ENCODE assay signal across 19 cellular contexts in genomic region chr5:109316631-109317030, GRCh38.
A peak's percentile ranks its signal among the peaks of the same experiment; 100 is the strongest.
DNase-seq lines count a peak whose midpoint lies in the region; FAIRE-seq and TF ChIP-seq lines count a peak whose summit lies in the region.
"Had no signal": no experiment of that assay in that cellular context is flagged by ENCODE, and none has a peak within 500 bp of the region (broad histone marks: within the 10 kb centered on the region; RNA-seq: fewer than 3 reads in every experiment).

No MANE protein-coding gene starts in this region.

- H3K23ac ChIP-seq in mesenchymal stem cell (ENCODE audit: low read length in 2 of 2) = no peak overlapping the region

- H2AK5ac ChIP-seq in mesenchymal stem cell (ENCODE audit: low read length, severe bottlenecking) = no peak overlapping the region

- FAIRE-seq in bronchial epithelial cell (lab: Jason Lieb, UNC) = peak; percentile 77

- no peak for TF ChIP-seq POLR2A in adrenal gland (IDR thresholded peaks at IDR 0.05)

- intact Hi-C loops in Calu3 (cut with micrococcal nuclease; ENCODE audit: unreplicated experiment) = loop anchor here (10.0 kb wide), 1 partner anchor 662 kb away; no protein-coding TSS in a partner anchor
- intact Hi-C loops in adrenal gland (cut with DNase I) = no loop called here
- intact Hi-C loops in CD4-positive, alpha-beta memory T cell (cut with micrococcal nuclease) = no loop called here

- no peak overlapping the region for H4K91ac ChIP-seq in mesenchymal stem cell (ENCODE audit: low read length)

- H3K79me1 ChIP-seq in mesenchymal stem cell (replicated peaks; ENCODE audit: low read length, poor library complexity, severe bottlenecking) = no peaks in the 10 kb centered on the region

- H4K8ac ChIP-seq in mesenchymal stem cell (ENCODE audit: low read length) = no peak overlapping the region

- TF ChIP-seq CTCF in Calu3 (IDR thresholded peaks at IDR 0.05; ENCODE audit: unreplicated experiment) (no peak), bronchial epithelial cell (IDR thresholded peaks at IDR 0.05; ENCODE audit: insufficient read depth, low read length, severe bottlenecking) (no peak), adrenal gland (IDR thresholded peaks at IDR 0.05) (no peak)

- H3K9ac ChIP-seq in mesenchymal stem cell (ENCODE audit: low read length) = no peak overlapping the region

- H3K36me3 ChIP-seq in bronchial epithelial cell (ENCODE audit: control insufficient read depth, insufficient read depth, low read length) (no peaks in the 10 kb centered on the region), mesenchymal stem cell (ENCODE audit: control insufficient read depth in 1 of 2, insufficient read depth in 2 of 2, low read depth in 1 of 2, low read length in 2 of 2) (no peaks in the 10 kb centered on the region), adrenal gland (replicated peaks in 1 of 2) (no peaks in the 10 kb centered on the region)
- H3K36me3 ChIP-seq in CD4-positive, alpha-beta memory T cell (ENCODE audit: insufficient read depth, low read length) = no peaks in the 10 kb centered on the region
- H3K36me3 ChIP-seq: sigmoid colon, tibial nerve, WERI-Rb-1 had no signal

- H3K14ac ChIP-seq in mesenchymal stem cell (ENCODE audit: low read length in 2 of 2) = no peak overlapping the region

- H3K4me2 ChIP-seq in mesenchymal stem cell (ENCODE audit: low read length, poor library complexity, severe bottlenecking) = no peak overlapping the region

- no peak overlapping the region for H3K4me3 Mint-ChIP-seq in Calu3 (ENCODE audit: low read depth, unreplicated experiment)
- H3K4me3 Mint-ChIP-seq in CD4-positive, alpha-beta memory T cell = no peak overlapping the region
- H3K4me3 Mint-ChIP-seq: IgD-negative memory B cell had no signal

- H3K27ac ChIP-seq in mesenchymal stem cell (ENCODE audit: low read length, poor library complexity, severe bottlenecking) (no peak overlapping the region), adrenal gland (no peak overlapping the region)
- H3K27ac ChIP-seq in CD4-positive, alpha-beta memory T cell (ENCODE audit: low read depth, low read length) = no peak overlapping the region
- H3K27ac ChIP-seq: sigmoid colon, tibial nerve, WERI-Rb-1 had no signal

- 98% methylated on average over 4 of the region's 4 CpGs for WGBS in mesenchymal stem cell
- 86 to 94% (median 87%) methylated on average over 4 of the region's 4 CpGs for WGBS in adrenal gland, 4 donors

- H3K4me3 ChIP-seq in bronchial epithelial cell (ENCODE audit: low read depth, low read length) (no peak overlapping the region), mesenchymal stem cell (ENCODE audit: insufficient read depth in 1 of 2, low read depth in 1 of 2, low read length in 2 of 2) (no peak overlapping the region), adrenal gland (no peak overlapping the region)
- no peak overlapping the region for H3K4me3 ChIP-seq in CD4-positive, alpha-beta memory T cell (ENCODE audit: low read length in 2 of 2)
- H3K4me3 ChIP-seq: sigmoid colon, tibial nerve had no signal

- no peak for DNase-seq in Calu3
- peak; percentile 4 for DNase-seq in LoVo (ENCODE audit: low spot score)
- peak; percentile 80 for DNase-seq in bronchial epithelial cell (ENCODE audit: low read depth)
- no peak for DNase-seq in mesenchymal stem cell
- no peak for DNase-seq in T1000 (lab: John Stamatoyannopoulos, UW)
- DNase-seq in NCI-H774 (lab: John Stamatoyannopoulos, UW) = no peak
- no peak for DNase-seq in adrenal gland
- DNase-seq in CD4-positive, alpha-beta memory T cell = no peak
- DNase-seq: aorta; Caco-2; foreskin melanocyte; NCI-H345; nucleus accumbens; sigmoid colon; stimulated activated CD4-positive, alpha-beta T cell treated with anti-CD3 and anti-CD28 coated beads, Interleukin-4, amount 100 ng/mL, for 4 hours; WERI-Rb-1 had no signal

- no peaks in the 10 kb centered on the region for H3K27me3 ChIP-seq in bronchial epithelial cell (ENCODE audit: control insufficient read depth, insufficient read depth, low read length)
- no peaks in the 10 kb centered on the region for H3K27me3 ChIP-seq in mesenchymal stem cell (ENCODE audit: control insufficient read depth in 1 of 2, insufficient read depth in 1 of 2, low read length in 2 of 2)
- no peaks in the 10 kb centered on the region for H3K27me3 ChIP-seq in adrenal gland
- no peaks in the 10 kb centered on the region for H3K27me3 ChIP-seq in CD4-positive, alpha-beta memory T cell (ENCODE audit: insufficient read depth, low read length)
- H3K27me3 ChIP-seq: sigmoid colon, tibial nerve had no signal

- CTCF ChIA-PET in Calu3 (lab: Charles Lee) = no interaction called here
- CTCF ChIA-PET in CD4-positive, alpha-beta memory T cell (lab: Charles Lee; ENCODE audit: partially characterized antibody) = interaction anchor here (1.4 kb wide), 1 partner anchor 9 kb away, joined by 3 read pairs; no protein-coding TSS in a partner anchor

- H2BK120ac ChIP-seq in mesenchymal stem cell (ENCODE audit: low read depth, low read length) = no peak overlapping the region

- H2BK5ac ChIP-seq in mesenchymal stem cell (ENCODE audit: low read depth, low read length, poor library complexity, severe bottlenecking) = no peak overlapping the region

- peaks cover 27% of the 10 kb centered on the region for H3K4me1 Mint-ChIP-seq in Calu3 (ENCODE audit: low read depth, unreplicated experiment)
- no peaks in the 10 kb centered on the region for H3K4me1 Mint-ChIP-seq in CD4-positive, alpha-beta memory T cell
- H3K4me1 Mint-ChIP-seq: IgD-negative memory B cell had no signal

- no peaks in the 10 kb centered on the region for H3K27me3 Mint-ChIP-seq in Calu3 (ENCODE audit: unreplicated experiment)
- no peaks in the 10 kb centered on the region for H3K27me3 Mint-ChIP-seq in CD4-positive, alpha-beta memory T cell
- H3K27me3 Mint-ChIP-seq: IgD-negative memory B cell had no signal

- H3K9me3 Mint-ChIP-seq in Calu3 (ENCODE audit: low read depth, unreplicated experiment) = no peaks in the 10 kb centered on the region
- no peaks in the 10 kb centered on the region for H3K9me3 Mint-ChIP-seq in CD4-positive, alpha-beta memory T cell
- H3K9me3 Mint-ChIP-seq: activated T-helper 2 cell treated with anti-CD3 and anti-CD28 coated beads, Interferon-gamma antibody, Interleukin-2, Interleukin-4, amounts not matched to agents 10 μg/mL and 5 μg/mL and 100 μg/mL, durations not matched to agents 14 hours and 24 hours and 36 hours; IgD-negative memory B cell had no signal

- no TSS peak for BruUV-seq in Calu3 (replicated peaks; lab: Mats Ljungman, UMichigan)

- POLR2A ChIA-PET in CD4-positive, alpha-beta memory T cell (lab: Charles Lee; ENCODE audit: partially characterized antibody) = no interaction called here

- H3K9me3 ChIP-seq in mesenchymal stem cell (ENCODE audit: control insufficient read depth, low read length) = no peaks in the 10 kb centered on the region
- no peaks in the 10 kb centered on the region for H3K9me3 ChIP-seq in adrenal gland (replicated peaks in 1 of 3)
- no peaks in the 10 kb centered on the region for H3K9me3 ChIP-seq in CD4-positive, alpha-beta memory T cell (ENCODE audit: control insufficient read depth in 1 of 2, low read length in 2 of 2)
- H3K9me3 ChIP-seq: Caco-2, sigmoid colon, tibial nerve had no signal

- peak overlapping the region; percentile 25 for H3K27ac Mint-ChIP-seq in Calu3 (ENCODE audit: unreplicated experiment)
- no peak overlapping the region for H3K27ac Mint-ChIP-seq in CD4-positive, alpha-beta memory T cell
- H3K27ac Mint-ChIP-seq: activated T-helper 2 cell treated with anti-CD3 and anti-CD28 coated beads, Interferon-gamma antibody, Interleukin-2, Interleukin-4, amounts not matched to agents 10 μg/mL and 5 μg/mL and 100 μg/mL, durations not matched to agents 14 hours and 24 hours and 36 hours; IgD-negative memory B cell had no signal

- H2BK15ac ChIP-seq in mesenchymal stem cell (ENCODE audit: low read depth, poor library complexity, severe bottlenecking) = peak overlapping the region; percentile 38

- H3K4me1 ChIP-seq in mesenchymal stem cell (ENCODE audit: control insufficient read depth, insufficient read depth, low read depth, low read length) = no peaks in the 10 kb centered on the region
- no peaks in the 10 kb centered on the region for H3K4me1 ChIP-seq in adrenal gland (replicated peaks in 1 of 2)
- H3K4me1 ChIP-seq in CD4-positive, alpha-beta memory T cell (ENCODE audit: insufficient read depth, low read length) = no peaks in the 10 kb centered on the region
- H3K4me1 ChIP-seq: sigmoid colon, tibial nerve had no signal

- no peak overlapping the region for H3K18ac ChIP-seq in mesenchymal stem cell (ENCODE audit: low read depth in 1 of 2, low read length in 2 of 2)

- H2AFZ ChIP-seq in mesenchymal stem cell (ENCODE audit: low read depth, low read length) = no peak overlapping the region

- H3K4ac ChIP-seq in mesenchymal stem cell (ENCODE audit: low read depth in 1 of 2, low read length in 2 of 2) = no peak overlapping the region

- H3K36me3 Mint-ChIP-seq in Calu3 (ENCODE audit: insufficient read depth, unreplicated experiment) = peaks cover 18% of the 10 kb centered on the region
- H3K36me3 Mint-ChIP-seq in CD4-positive, alpha-beta memory T cell = peaks cover 0 to 9% of the 10 kb centered on the region in 2 donors

- no peak overlapping the region for H2BK12ac ChIP-seq in mesenchymal stem cell (ENCODE audit: low read length in 2 of 2)

Comparison
In these comparisons a context has a peak if more than half of its experiments do, and no peak if none do; other contexts are left out.
1. DNase-seq: peak in LoVo (single experiment) and bronchial epithelial cell (single experiment); none in Calu3 (single experiment), mesenchymal stem cell (single experiment), T1000 (single experiment), NCI-H774 (single experiment), adrenal gland (0 of 7) and CD4-positive, alpha-beta memory T cell (0 of 5).